In the genomic region with DNA sequence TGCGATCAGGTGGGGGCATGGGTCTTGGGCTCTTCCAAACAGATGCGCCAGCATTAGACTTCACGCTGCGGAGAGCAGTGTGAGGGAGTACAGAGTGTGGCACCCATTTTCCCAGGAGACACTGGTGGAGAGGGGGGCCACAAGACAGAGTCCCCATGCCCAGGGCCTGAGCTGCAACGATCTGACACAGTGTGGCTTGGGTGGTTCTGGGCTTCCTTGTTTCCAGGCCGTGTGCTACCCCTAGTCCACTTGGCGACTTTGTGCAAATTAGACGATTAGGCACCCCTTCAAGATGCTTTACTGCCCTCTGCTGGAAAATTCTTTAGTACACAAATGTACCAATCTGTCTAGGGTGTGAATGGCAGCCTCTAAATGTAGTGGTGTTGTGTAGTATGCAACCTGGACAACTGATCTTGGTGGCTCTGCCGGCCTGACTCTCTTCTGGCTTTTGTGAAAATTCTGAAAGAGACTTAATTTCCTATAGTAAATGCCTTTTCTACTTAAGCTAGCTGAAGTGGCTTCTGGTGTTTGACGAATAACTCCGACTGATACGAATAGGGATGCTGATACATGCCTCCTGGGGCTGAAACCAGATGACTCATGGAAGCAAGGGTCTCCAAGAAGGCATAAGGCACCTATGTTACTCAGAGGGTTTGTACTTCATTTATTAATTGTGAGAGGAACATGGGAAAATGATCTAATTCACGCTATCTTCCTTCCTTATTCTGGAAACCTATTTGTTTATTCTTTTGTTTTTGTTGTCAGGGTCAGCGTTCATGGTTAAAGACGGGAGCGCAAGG, we compare ENCODE assay signal across 8 cellular contexts.
DNase-seq lines count a peak whose midpoint lies in the region; ATAC-seq and TF ChIP-seq lines count a peak whose summit lies in the region.

No MANE protein-coding gene starts in this region.

- no peaks in the 10 kb centered on the region for H3K9me3 ChIP-seq in HEK293 (ENCODE audit: control insufficient read depth, insufficient read depth, low read depth, low read length)
- H3K9me3 ChIP-seq in psoas muscle, result no peaks in the 10 kb centered on the region

- no peaks in the 10 kb centered on the region for H3K9me3 Mint-ChIP-seq in activated B cell treated with CpG ODN at 0.5 μM for 24 hours

- H3K27me3 ChIP-seq in psoas muscle (ENCODE audit: insufficient read depth in 3 of 3, low read length in 2 of 3), result peaks cover 0 to 4% (median 0%) of the 10 kb centered on the region in 3 donors

- CTCF ChIA-PET in HEK293 (lab: Yijun Ruan, JAX), result interaction anchor here (0.6 to 11.7 kb wide), 17 partner anchors 10 to 873 kb away, joined by 3 to 206 read pairs (median 4); partner anchors contain the start of gene HDHD2
- CTCF ChIA-PET in activated B cell treated with CpG ODN at 0.5 μM for 24 hours (lab: Charles Lee), result interaction anchor here (1.6 kb wide), 1 partner anchor 250 kb away, joined by 5 read pairs; no protein-coding TSS in a partner anchor

- H3K27ac ChIP-seq in HEK293 (ENCODE audit: extremely low read depth, low read depth, low read length), result 0 out of 2 replicates have a peak overlapping the region, but pooled peaks have one; percentile 4
- no peak overlapping the region for H3K27ac ChIP-seq in psoas muscle

- 41 to 52% (median 45%) methylated on average over 16 of the region's 16 CpGs for WGBS in psoas muscle, 3 donors

- H3K27ac Mint-ChIP-seq in activated B cell treated with CpG ODN at 0.5 μM for 24 hours, result no peak overlapping the region

- peak; percentile 68; the same call in 1 of the 2 replicates for TF ChIP-seq CTCF in HEK293 (tag by site-specific recombination; IDR thresholded peaks at IDR 0.05)
- no peak for TF ChIP-seq CTCF in activated B cell treated with CpG ODN at 0.5 μM for 24 hours (IDR thresholded peaks at IDR 0.05)
- peak; percentile 61 for TF ChIP-seq CTCF in psoas muscle (IDR thresholded peaks at IDR 0.05)

- H3K27me3 Mint-ChIP-seq in activated B cell treated with CpG ODN at 0.5 μM for 24 hours, result peaks cover 18% of the 10 kb centered on the region

- H3K4me1 Mint-ChIP-seq in activated B cell treated with CpG ODN at 0.5 μM for 24 hours, result no peaks in the 10 kb centered on the region

- DNase-seq in D341Med (ENCODE audit: low spot score) (peak; percentile 85), NCI-H446 (lab: John Stamatoyannopoulos, UW) (peak; percentile 36 to 90), activated B cell treated with CpG ODN at 0.5 μM for 24 hours (no peak), glomerular visceral epithelial cell (ENCODE audit: extremely low spot score) (peak; percentile 70), psoas muscle (no peak)
- DNase-seq in activated CD4-positive, alpha-beta T cell treated with anti-CD3 and anti-CD28 coated beads for 48 hours, result no peak

- peaks cover 8% of the 10 kb centered on the region; the same call in 1 of the 2 replicates for H3K4me1 ChIP-seq in HEK293 (ENCODE audit: control insufficient read depth, insufficient read depth, low read length)
- H3K4me1 ChIP-seq in psoas muscle, result peaks cover 8% of the 10 kb centered on the region

- no peak overlapping the region for H3K4me3 ChIP-seq in HEK293 (ENCODE audit: low read depth, low read length)
- no peak overlapping the region for H3K4me3 ChIP-seq in psoas muscle

- no peaks in the 10 kb centered on the region for H3K36me3 Mint-ChIP-seq in activated B cell treated with CpG ODN at 0.5 μM for 24 hours (ENCODE audit: low read depth)

- peak; percentile 42 for ATAC-seq in activated B cell treated with CpG ODN at 0.5 μM for 24 hours (ENCODE audit: low read depth)
- ATAC-seq in psoas muscle, result peak; percentile 72 to 87 (median 78)
- ATAC-seq in GM19452 (IDR thresholded peaks at IDR 0.05; ENCODE audit: unreplicated experiment), result no peak

- intact Hi-C loops in activated B cell treated with CpG ODN at 0.5 μM for 24 hours (cut with micrococcal nuclease), result loop anchor here (1.0 kb wide), 1 partner anchor 91 kb away; no protein-coding TSS in a partner anchor
- intact Hi-C loops in psoas muscle (cut with DNase I), result loop anchor here (2.0 to 5.0 kb wide), 3 partner anchors 90 to 250 kb away; partner anchors contain the start of gene SMAD2 (in 1 of the 2)

- H3K36me3 ChIP-seq in HEK293 (ENCODE audit: control insufficient read depth in 2 of 2, insufficient read depth in 1 of 2, low read length in 2 of 2) (no peaks in the 10 kb centered on the region), psoas muscle (ENCODE audit: insufficient read depth in 1 of 2, low read depth in 1 of 2) (no peaks in the 10 kb centered on the region)

- no peak overlapping the region for H3K4me3 Mint-ChIP-seq in activated B cell treated with CpG ODN at 0.5 μM for 24 hours

- POLR2A ChIA-PET in HEK293 (lab: Yijun Ruan, JAX) (no interaction called here), activated B cell treated with CpG ODN at 0.5 μM for 24 hours (lab: Charles Lee) (no interaction called here)

TF ChIP-seq in HEK293, 187 proteins besides CTCF, POLR2A, EP300 and RAD21:
- TF ChIP-seq ZSCAN30 (tag by site-specific recombination; IDR thresholded peaks at IDR 0.05), result peak; percentile 58; the same call in 1 of the 2 replicates
- TF ChIP-seq ZBTB10 (tag by site-specific recombination; IDR thresholded peaks at IDR 0.05), result 0 out of 2 replicates have a peak, but pooled peaks have one; percentile 22
- no peak for TF ChIP-seq ELK4 (IDR thresholded peaks at IDR 0.05; ENCODE audit: borderline replicate concordance, low read depth, low read length)
- peak; percentile 75 for TF ChIP-seq ZNF654 (tag by site-specific recombination; IDR thresholded peaks at IDR 0.05; ENCODE audit: low read depth)

Comparison
In these comparisons a context has a peak if more than half of its experiments do, and no peak if none do; other contexts are left out.
1. DNase-seq: peak in D341Med (single experiment), NCI-H446 (2 of 2) and glomerular visceral epithelial cell (single experiment); none in activated B cell treated with CpG ODN at 0.5 μM for 24 hours (single experiment), psoas muscle (0 of 2) and activated CD4-positive, alpha-beta T cell treated with anti-CD3 and anti-CD28 coated beads for 48 hours (single experiment).